ENCODE assay signal across 1 cellular context in the genomic region with DNA sequence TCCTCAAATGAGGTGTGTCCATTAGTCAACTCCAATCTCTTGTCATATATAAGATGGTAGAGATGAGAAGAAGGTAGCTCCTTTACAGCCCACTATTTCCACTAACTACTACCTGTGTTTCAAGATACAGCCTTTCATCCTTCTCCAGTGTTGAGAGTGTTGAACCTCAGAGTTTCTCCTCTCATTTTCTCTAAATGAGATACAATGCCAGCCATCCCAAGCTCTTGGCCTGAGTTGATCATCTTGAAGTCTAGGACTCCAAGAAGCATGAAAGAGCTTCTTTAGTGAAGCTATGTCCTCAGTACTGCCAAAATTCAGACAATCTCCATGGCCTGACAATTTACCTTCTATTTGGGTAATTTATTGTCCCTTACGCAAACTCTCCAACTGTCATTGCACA.
TF ChIP-seq lines count a peak whose summit lies in the region.

No MANE protein-coding gene starts in this region.

TF ChIP-seq in HCT116, 20 proteins besides CTCF, POLR2A, EP300 and RAD21 (continued from another document):
- TF ChIP-seq, protein P1, sequence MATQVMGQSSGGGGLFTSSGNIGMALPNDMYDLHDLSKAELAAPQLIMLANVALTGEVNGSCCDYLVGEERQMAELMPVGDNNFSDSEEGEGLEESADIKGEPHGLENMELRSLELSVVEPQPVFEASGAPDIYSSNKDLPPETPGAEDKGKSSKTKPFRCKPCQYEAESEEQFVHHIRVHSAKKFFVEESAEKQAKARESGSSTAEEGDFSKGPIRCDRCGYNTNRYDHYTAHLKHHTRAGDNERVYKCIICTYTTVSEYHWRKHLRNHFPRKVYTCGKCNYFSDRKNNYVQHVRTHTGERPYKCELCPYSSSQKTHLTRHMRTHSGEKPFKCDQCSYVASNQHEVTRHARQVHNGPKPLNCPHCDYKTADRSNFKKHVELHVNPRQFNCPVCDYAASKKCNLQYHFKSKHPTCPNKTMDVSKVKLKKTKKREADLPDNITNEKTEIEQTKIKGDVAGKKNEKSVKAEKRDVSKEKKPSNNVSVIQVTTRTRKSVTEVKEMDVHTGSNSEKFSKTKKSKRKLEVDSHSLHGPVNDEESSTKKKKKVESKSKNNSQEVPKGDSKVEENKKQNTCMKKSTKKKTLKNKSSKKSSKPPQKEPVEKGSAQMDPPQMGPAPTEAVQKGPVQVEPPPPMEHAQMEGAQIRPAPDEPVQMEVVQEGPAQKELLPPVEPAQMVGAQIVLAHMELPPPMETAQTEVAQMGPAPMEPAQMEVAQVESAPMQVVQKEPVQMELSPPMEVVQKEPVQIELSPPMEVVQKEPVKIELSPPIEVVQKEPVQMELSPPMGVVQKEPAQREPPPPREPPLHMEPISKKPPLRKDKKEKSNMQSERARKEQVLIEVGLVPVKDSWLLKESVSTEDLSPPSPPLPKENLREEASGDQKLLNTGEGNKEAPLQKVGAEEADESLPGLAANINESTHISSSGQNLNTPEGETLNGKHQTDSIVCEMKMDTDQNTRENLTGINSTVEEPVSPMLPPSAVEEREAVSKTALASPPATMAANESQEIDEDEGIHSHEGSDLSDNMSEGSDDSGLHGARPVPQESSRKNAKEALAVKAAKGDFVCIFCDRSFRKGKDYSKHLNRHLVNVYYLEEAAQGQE (IDR thresholded peaks at IDR 0.05; ENCODE audit: low read depth), result no peak
- TF ChIP-seq POLR2AphosphoS5 (IDR thresholded peaks at IDR 0.05; ENCODE audit: low read depth, low read length) (no peak), SIN3A (IDR thresholded peaks at IDR 0.05; ENCODE audit: low read depth) (no peak), ZNF274 (IDR thresholded peaks at IDR 0.05; ENCODE audit: low read depth, low read length) (no peak)
